Comparison of ENCODE assay signal across 8 cellular contexts in the genomic region with DNA sequence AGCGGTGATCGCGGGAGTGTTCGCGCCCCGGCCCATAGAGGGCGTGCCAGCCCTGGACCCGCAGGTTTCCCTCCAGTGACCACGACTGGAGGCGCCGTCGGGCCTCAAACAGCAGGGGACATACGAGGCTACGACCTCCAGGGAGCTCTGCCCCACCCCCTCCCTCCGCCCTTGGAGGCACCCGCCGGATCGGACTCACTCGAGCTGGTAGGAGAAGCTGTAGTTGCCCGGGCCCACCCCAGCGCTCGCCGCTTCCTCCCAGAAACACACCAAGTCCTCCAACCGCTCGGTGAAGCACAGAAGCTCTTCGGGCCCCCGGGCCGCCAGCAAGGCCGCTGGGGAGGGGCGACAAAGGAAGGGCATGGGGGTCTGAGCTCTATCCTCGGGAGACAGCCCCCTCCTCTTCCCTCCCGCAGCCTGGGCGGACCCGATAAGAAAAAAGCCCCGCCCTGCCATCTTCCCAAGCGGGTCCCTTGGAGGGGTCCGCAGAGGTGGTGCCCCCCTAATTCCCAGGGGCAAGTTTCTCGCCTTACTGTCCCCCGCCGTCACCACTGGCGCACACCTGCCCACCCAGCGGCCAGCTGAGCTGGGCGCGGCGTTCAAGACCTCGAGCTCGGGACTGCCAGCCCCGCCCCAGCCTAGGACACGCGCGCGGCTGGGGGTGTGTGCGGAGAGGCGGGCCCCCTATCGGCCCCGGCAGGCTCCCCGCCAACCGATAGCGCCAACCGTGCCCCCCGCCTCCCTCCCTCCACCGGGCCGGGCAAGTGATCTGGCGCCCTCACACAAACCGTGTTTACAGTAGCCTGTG. TPM values are rescaled to one million over a fixed set of nuclear protein-coding genes. Genes with fewer than 3 reads are reported as not detected.
DNase-seq lines count a peak whose midpoint lies in the region; ATAC-seq and TF ChIP-seq lines count a peak whose summit lies in the region.

No MANE protein-coding gene starts in this region.

- H3K27ac Mint-ChIP-seq in activated B cell treated with CpG ODN at 0.5 μM for 24 hours: peak overlapping the region; percentile 24
- H3K27ac Mint-ChIP-seq in naive thymus-derived CD8-positive, alpha-beta T cell: peak overlapping the region in 5 of 10 donors; percentile 22 to 87 (median 77)

- H3K4me3 Mint-ChIP-seq in activated B cell treated with CpG ODN at 0.5 μM for 24 hours: peak overlapping the region; percentile 74
- H3K4me3 Mint-ChIP-seq in naive thymus-derived CD8-positive, alpha-beta T cell: peak overlapping the region; percentile 53 to 84 (median 70)

- intact Hi-C loops in activated B cell treated with CpG ODN at 0.5 μM for 24 hours (cut with micrococcal nuclease): loop anchor here (1.0 to 2.0 kb wide), 2 partner anchors 8 to 214 kb away; a partner anchor contains a TSS

- TF ChIP-seq CTCF in activated B cell treated with CpG ODN at 0.5 μM for 24 hours (IDR thresholded peaks at IDR 0.05): peak; percentile 69
- peak; percentile 72 for TF ChIP-seq CTCF in epithelial cell of proximal tubule (conservative IDR thresholded peaks at IDR 0.05; ENCODE audit: low read depth, low read length)

- H3K27me3 Mint-ChIP-seq in activated B cell treated with CpG ODN at 0.5 μM for 24 hours: no peaks in the 10 kb centered on the region
- H3K27me3 Mint-ChIP-seq in naive thymus-derived CD8-positive, alpha-beta T cell: peaks cover 3 to 23% (median 10%) of the 10 kb centered on the region in 5 donors

- no peaks in the 10 kb centered on the region for H3K36me3 Mint-ChIP-seq in activated B cell treated with CpG ODN at 0.5 μM for 24 hours (ENCODE audit: low read depth)
- peaks cover 0 to 3% (median 0%) of the 10 kb centered on the region in 3 donors for H3K36me3 Mint-ChIP-seq in naive thymus-derived CD8-positive, alpha-beta T cell

- H3K4me3 ChIP-seq in epithelial cell of proximal tubule (ENCODE audit: low read depth, low read length): peak overlapping the region; percentile 56

- H3K9me3 Mint-ChIP-seq in activated B cell treated with CpG ODN at 0.5 μM for 24 hours: no peaks in the 10 kb centered on the region
- no peaks in the 10 kb centered on the region for H3K9me3 Mint-ChIP-seq in naive thymus-derived CD8-positive, alpha-beta T cell

- ATAC-seq in activated B cell treated with CpG ODN at 0.5 μM for 24 hours (ENCODE audit: low read depth) (no peak), HG02610 (IDR thresholded peaks at IDR 0.05; ENCODE audit: unreplicated experiment) (no peak), HG02938 (IDR thresholded peaks at IDR 0.05; ENCODE audit: unreplicated experiment) (no peak)
- no peak for ATAC-seq in naive thymus-derived CD8-positive, alpha-beta T cell

- POLR2A ChIA-PET in activated B cell treated with CpG ODN at 0.5 μM for 24 hours (lab: Charles Lee): interaction anchor here (0.6 to 4.6 kb wide), 10 partner anchors 8 to 822 kb away, joined by 3 to 60 read pairs (median 4); a partner anchor contains a TSS
- POLR2A ChIA-PET in naive thymus-derived CD8-positive, alpha-beta T cell (lab: Charles Lee): interaction anchor here (0.5 to 2.0 kb wide), 8 partner anchors 8 to 819 kb away, joined by 3 to 15 read pairs (median 3); a partner anchor contains a TSS

- peaks cover 49% of the 10 kb centered on the region for H3K4me1 Mint-ChIP-seq in activated B cell treated with CpG ODN at 0.5 μM for 24 hours
- peaks cover 16 to 47% (median 39%) of the 10 kb centered on the region in 4 donors for H3K4me1 Mint-ChIP-seq in naive thymus-derived CD8-positive, alpha-beta T cell

- DNase-seq in GM03348 (ENCODE audit: low spot score) (peak; percentile 46), NCI-H1105 treated with DMSO at 0.1 percent for 48 hours (lab: John Stamatoyannopoulos, UW) (peak; percentile 45), activated B cell treated with CpG ODN at 0.5 μM for 24 hours (peak; percentile 48), epithelial cell of proximal tubule (ENCODE audit: low read depth) (no peak), amniotic stem cell (lab: John Stamatoyannopoulos, UW) (no peak)
- peak in 9 of 10 donors; percentile 12 to 71 (median 36) for DNase-seq in naive thymus-derived CD8-positive, alpha-beta T cell

- CTCF ChIA-PET in activated B cell treated with CpG ODN at 0.5 μM for 24 hours (lab: Charles Lee): interaction anchor here (0.7 to 2.8 kb wide), 15 partner anchors 8 to 100 kb away, joined by 3 to 20 read pairs (median 4); a partner anchor contains a TSS

RNA-seq across cellular contexts. Expression of a gene that starts 1.0 kb away (rescaled TPM):
- total RNA-seq in activated B cell treated with CpG ODN at 0.5 μM for 24 hours: 1.8 and 2.5 TPM in 2 replicates
- total RNA-seq in epithelial cell of proximal tubule: 4.3 and 5.2 TPM in 2 replicates
- total RNA-seq in naive thymus-derived CD8-positive, alpha-beta T cell: 1 to 10 TPM; 5.1 to 6.2 TPM
- 1 to 10 TPM; 5.1 to 6.9 (median 5.9) TPM for polyA plus RNA-seq in naive thymus-derived CD8-positive, alpha-beta T cell

RNA-seq across cellular contexts. Expression of a gene that starts 8.6 kb away (rescaled TPM):
- total RNA-seq in activated B cell treated with CpG ODN at 0.5 μM for 24 hours (4.3 and 5.1 TPM in 2 replicates), epithelial cell of proximal tubule (1.2 and 2.7 TPM in 2 replicates)
- 1 to 10 TPM; 5.6 to 5.7 TPM for total RNA-seq in naive thymus-derived CD8-positive, alpha-beta T cell
- polyA plus RNA-seq in naive thymus-derived CD8-positive, alpha-beta T cell: 1 to 10 TPM; 4.3 to 5.8 (median 4.7) TPM

RNA-seq across cellular contexts. Expression of a gene that starts 27.9 kb away (rescaled TPM):
- 1.5 and 2.2 TPM in 2 replicates for total RNA-seq in activated B cell treated with CpG ODN at 0.5 μM for 24 hours
- total RNA-seq in epithelial cell of proximal tubule: 1.3 and 6.2 TPM in 2 replicates
- 1 to 10 TPM; 8.4 to 8.7 TPM for total RNA-seq in naive thymus-derived CD8-positive, alpha-beta T cell
- under 1 TPM; 0.22 to 0.33 (median 0.30) TPM for polyA plus RNA-seq in naive thymus-derived CD8-positive, alpha-beta T cell

RNA-seq across cellular contexts. Expression of a gene that starts 36.0 kb away (rescaled TPM):
- total RNA-seq in activated B cell treated with CpG ODN at 0.5 μM for 24 hours (0.32 and 0.33 TPM in 2 replicates), epithelial cell of proximal tubule (3.1 and 19.0 TPM in 2 replicates)
- total RNA-seq in naive thymus-derived CD8-positive, alpha-beta T cell: not detected
- polyA plus RNA-seq in naive thymus-derived CD8-positive, alpha-beta T cell: not detected

RNA-seq across cellular contexts. Expression of a gene that starts 36.8 kb away (rescaled TPM):
- total RNA-seq in activated B cell treated with CpG ODN at 0.5 μM for 24 hours (27.6 and 32.1 TPM in 2 replicates), epithelial cell of proximal tubule (6.1 and 7.8 TPM in 2 replicates)
- 10 to 100 TPM; 59.9 to 61.6 TPM for total RNA-seq in naive thymus-derived CD8-positive, alpha-beta T cell
- 10 to 100 TPM; 13.7 to 16.8 (median 15.0) TPM for polyA plus RNA-seq in naive thymus-derived CD8-positive, alpha-beta T cell

Comparison
In these comparisons a context has a peak if more than half of its experiments do, and no peak if none do; other contexts are left out.
1. DNase-seq: peak in GM03348 (single experiment), NCI-H1105 treated with DMSO at 0.1 percent for 48 hours (single experiment), activated B cell treated with CpG ODN at 0.5 μM for 24 hours (single experiment) and naive thymus-derived CD8-positive, alpha-beta T cell (9 of 10); none in epithelial cell of proximal tubule (single experiment) and amniotic stem cell (single experiment).